ENCODE assay signal across 8 cellular contexts in genomic region chr11:57741132-57742086, GRCh38. TPM values are rescaled to one million over a fixed set of nuclear protein-coding genes. Genes with fewer than 3 reads are reported as not detected.
A peak's percentile ranks its signal among the peaks of the same experiment; 100 is the strongest.
DNase-seq lines count a peak whose midpoint lies in the region; ATAC-seq and TF ChIP-seq lines count a peak whose summit lies in the region.

TSS of gene SELENOH (plus strand) at chr11:57741491. CDS start at chr11:57741596, 105 bp downstream.

- H3K4me3 ChIP-seq in SU-DHL-6 (ENCODE audit: insufficient read depth, low read length, poor library complexity, severe bottlenecking) (peak within 1 kb of the TSS; percentile 96), ovary (peak within 1 kb of the TSS; percentile 81), thyroid gland (replicated peaks in 1 of 3) (peak within 1 kb of the TSS; percentile 46 to 96 (median 94))

- H3K27me3 ChIP-seq in SU-DHL-6 (ENCODE audit: low read length) (no peaks in the 10 kb centered on the region), ovary (no peaks in the 10 kb centered on the region), thyroid gland (no peaks in the 10 kb centered on the region)

- H3K36me3 ChIP-seq in SU-DHL-6 (ENCODE audit: low read length) (0 out of 2 replicates have a peak, but pooled peaks cover 6% of the 10 kb centered on the region), ovary (no peaks in the 10 kb centered on the region), thyroid gland (peaks cover 23% of the 10 kb centered on the region in 2 donors)

- H3K9me3 ChIP-seq in SU-DHL-6 (ENCODE audit: insufficient read depth, low read length) (no peaks in the 10 kb centered on the region), ovary (no peaks in the 10 kb centered on the region), thyroid gland (no peaks in the 10 kb centered on the region)

- intact Hi-C loops in Right ventricle myocardium inferior (cut with DNase I), result loop anchor here (2.0 to 10.0 kb wide), 2 partner anchors 29 to 773 kb away; partner anchors contain the start of genes MED19 and TMX2
- intact Hi-C loops in ovary (cut with DNase I), result loop anchor here in 1 of 4 donors (10.0 kb wide), 1 partner anchor 53 kb away; no protein-coding TSS in a partner anchor
- intact Hi-C loops in thyroid gland (cut with DNase I), result no loop called here

- peaks cover 21% of the 10 kb centered on the region for H3F3A ChIP-seq in SU-DHL-6 (ENCODE audit: insufficient read depth)

- ATAC-seq in HG02678 (IDR thresholded peaks at IDR 0.05; ENCODE audit: unreplicated experiment) (peak; percentile 90), Right ventricle myocardium inferior (peak; percentile 99)

- peak within 1 kb of the TSS; percentile 95 for H3K9ac ChIP-seq in SU-DHL-6 (ENCODE audit: low read length)

- no peaks in the 10 kb centered on the region for H3K9me2 ChIP-seq in SU-DHL-6 (replicated peaks; ENCODE audit: insufficient read depth, low read length)

- TF ChIP-seq CTCF in SU-DHL-6 (IDR thresholded peaks at IDR 0.05; ENCODE audit: insufficient read depth, low read length, poor library complexity, severe bottlenecking), result no peak
- TF ChIP-seq CTCF in ovary (IDR thresholded peaks at IDR 0.05), result no peak
- TF ChIP-seq CTCF in thyroid gland (IDR thresholded peaks at IDR 0.05), result no peak

- no peaks in the 10 kb centered on the region for H4K20me1 ChIP-seq in SU-DHL-6 (ENCODE audit: low read depth, low read length)

- TF ChIP-seq EP300 in ovary (IDR thresholded peaks at IDR 0.05), result no peak

- peak; percentile 95 for DNase-seq in NCI-H128 (lab: John Stamatoyannopoulos, UW; ENCODE audit: unreplicated experiment)
- peak; percentile 88 for DNase-seq in activated naive CD8-positive, alpha-beta T cell treated with anti-CD3 and anti-CD28 coated beads, Interleukin-2, amount 50 U/mL, for 16 hours (ENCODE audit: low read depth, low spot score)
- DNase-seq in Right ventricle myocardium inferior (ENCODE audit: missing footprints), result peak; percentile 96
- DNase-seq in ovary, result peak; percentile 93 to 96 (median 94)
- DNase-seq in thyroid gland, result peak; percentile 96 to 97

- H2AFZ ChIP-seq in SU-DHL-6 (ENCODE audit: low read depth, low read length, severe bottlenecking), result peak within 1 kb of the TSS; percentile 83

- H3K79me2 ChIP-seq in SU-DHL-6 (ENCODE audit: insufficient read depth, low read length), result peaks cover 15% of the 10 kb centered on the region

- H3K27ac ChIP-seq in SU-DHL-6 (ENCODE audit: low read depth, low read length) (peak within 1 kb of the TSS; percentile 71), ovary (peak within 1 kb of the TSS; percentile 23 to 83), thyroid gland (peak within 1 kb of the TSS; percentile 85 to 94 (median 85))

- peak within 1 kb of the TSS; percentile 92 for H3K4me2 ChIP-seq in SU-DHL-6 (ENCODE audit: low read depth, low read length, poor library complexity, severe bottlenecking)

- TF ChIP-seq POLR2A in GM10847 (IDR thresholded peaks at IDR 0.05; ENCODE audit: extremely low read depth, insufficient read length) (peak; percentile 80), ovary (IDR thresholded peaks at IDR 0.05) (peak; percentile 72), thyroid gland (IDR thresholded peaks at IDR 0.05) (peak in 1 of 2 donors; percentile 87)

- no peaks in the 10 kb centered on the region for H3K4me1 ChIP-seq in ovary (ENCODE audit: insufficient read depth)
- peaks cover 19 to 27% of the 10 kb centered on the region in 2 donors for H3K4me1 ChIP-seq in thyroid gland

- 0 to 1% (median 1%) methylated on average over 72 to 75 of the region's 75 CpGs for WGBS in ovary, 3 donors
- 0 to 1% methylated on average over 31 to 65 of the region's 75 CpGs for WGBS in thyroid gland, 2 donors

RNA-seq across cellular contexts. Expression of gene SELENOH, which starts in this region (rescaled TPM):
- 72.9 TPM for total RNA-seq in Right ventricle myocardium inferior
- 100 to 1,000 TPM in 5 of 7 donors, 10 to 100 TPM in 2; 88.1 to 244 (median 107) TPM for total RNA-seq in ovary
- polyA plus RNA-seq in ovary, result 100 to 1,000 TPM in 1 of 2 donors, 10 to 100 TPM in 1; 33.9 to 142 TPM
- 100 to 1,000 TPM; 130 to 271 (median 169) TPM for total RNA-seq in thyroid gland

Comparison
In these comparisons a context has a peak if more than half of its experiments do, and no peak if none do; other contexts are left out.
1. Peak in every context shown above with its lines: DNase-seq, ATAC-seq, H3K4me3 ChIP-seq and H3K27ac ChIP-seq.